ENCODE assay signal across 16 cellular contexts in the genomic region with DNA sequence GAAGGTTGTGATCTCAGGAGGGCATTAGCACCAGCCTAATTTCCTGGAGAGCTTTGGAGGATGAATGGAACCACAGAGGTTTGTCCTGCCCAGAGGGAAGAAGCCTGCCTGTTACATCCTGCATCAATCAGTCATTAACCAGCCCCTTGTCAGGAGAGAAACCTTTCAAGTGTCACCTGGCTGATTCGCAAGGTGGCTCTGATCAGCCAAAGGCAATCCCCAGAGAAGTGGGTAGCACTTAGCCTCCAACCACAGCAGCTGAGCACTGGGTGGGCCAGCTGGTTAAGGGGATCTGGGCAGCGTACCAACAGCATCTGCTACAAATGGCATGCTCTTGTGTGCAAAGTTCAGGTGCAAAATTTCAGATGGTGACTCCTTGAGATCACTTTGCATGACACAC. TPM values are rescaled to one million over a fixed set of nuclear protein-coding genes. Genes with fewer than 3 reads are reported as not detected.
DNase-seq lines count a peak whose midpoint lies in the region; ATAC-seq, FAIRE-seq and TF ChIP-seq lines count a peak whose summit lies in the region.
"Had no signal": no experiment of that assay in that cellular context is flagged by ENCODE, and none has a peak within 500 bp of the region (broad histone marks: within the 10 kb centered on the region; RNA-seq: fewer than 3 reads in every experiment).

No MANE protein-coding gene starts in this region.

- no peak for FAIRE-seq in RCC 7860 (lab: Jason Lieb, UNC)
- FAIRE-seq: kidney had no signal

- H3K79me2 ChIP-seq in mesendoderm (ENCODE audit: control insufficient read depth, insufficient read depth, low read length) = no peaks in the 10 kb centered on the region

- TF ChIP-seq CTCF in lower leg skin (IDR thresholded peaks at IDR 0.05) = no peak

- no peak overlapping the region for H2AK5ac ChIP-seq in mesendoderm (ENCODE audit: low read length)

- TF ChIP-seq POLR2A in lower leg skin (IDR thresholded peaks at IDR 0.05) = no peak

- H3K23ac ChIP-seq in mesendoderm (ENCODE audit: low read length) = no peak overlapping the region

- H2BK5ac ChIP-seq in mesendoderm (ENCODE audit: low read length) = no peak overlapping the region

- peak; percentile 79 for DNase-seq in DMS153 (lab: John Stamatoyannopoulos, UW)
- no peak for DNase-seq in DMS153 treated with DMSO at 0.1 percent for 48 hours (lab: John Stamatoyannopoulos, UW; ENCODE audit: unreplicated experiment)
- peak; percentile 98 for DNase-seq in NCI-H187 treated with DMSO at 0.1 percent for 48 hours (lab: John Stamatoyannopoulos, UW)
- peak; percentile 90 for DNase-seq in NCI-H524 treated with DMSO at 0.1 percent for 48 hours (lab: John Stamatoyannopoulos, UW)
- DNase-seq in mesendoderm = peak; percentile 14
- no peak for DNase-seq in left lobe of liver (ENCODE audit: low spot score)
- no peak for DNase-seq in RCC 7860 (ENCODE audit: low spot score)
- no peak for DNase-seq in lower leg skin (ENCODE audit: low spot score in 2 of 2)
- DNase-seq: activated B cell treated with CpG ODN at 0.5 μM for 24 hours, GOT3, kidney, MM.1S, NCI-H526 had no signal

- H3K18ac ChIP-seq in mesendoderm (ENCODE audit: low read length) = no peak overlapping the region

- no peak overlapping the region for H3K56ac ChIP-seq in mesendoderm (ENCODE audit: low read length)

- intact Hi-C loops in lower leg skin (cut with DNase I; ENCODE audit: low total_unique reads) = no loop called here

- H3K4ac ChIP-seq in mesendoderm (ENCODE audit: low read depth, low read length) = no peak overlapping the region

- no peak overlapping the region for H2BK15ac ChIP-seq in mesendoderm (replicated peaks; ENCODE audit: low read depth)

- H4K8ac ChIP-seq in mesendoderm (ENCODE audit: low read depth, low read length) = no peak overlapping the region

- no peaks in the 10 kb centered on the region for H3K36me3 ChIP-seq in mesendoderm (ENCODE audit: control insufficient read depth, insufficient read depth, low read length)

- no peaks in the 10 kb centered on the region for H3K27me3 ChIP-seq in mesendoderm (ENCODE audit: insufficient read depth, low read length, poor library complexity)

- H3K4me3 ChIP-seq in mesendoderm (ENCODE audit: low read length) (no peak overlapping the region), lower leg skin (ENCODE audit: low read depth, poor library complexity, severe bottlenecking) (no peak overlapping the region)
- H3K4me3 ChIP-seq: smooth muscle cell had no signal

- no peak overlapping the region for H2BK120ac ChIP-seq in mesendoderm (ENCODE audit: low read depth, low read length)

- H4K5ac ChIP-seq in mesendoderm (ENCODE audit: low read length) = no peak overlapping the region

- no peak overlapping the region for H3K4me2 ChIP-seq in mesendoderm (ENCODE audit: low read length)
- H3K4me2 ChIP-seq: smooth muscle cell had no signal

- no peak overlapping the region for H3K27ac ChIP-seq in mesendoderm (ENCODE audit: low read depth, low read length)
- H3K27ac ChIP-seq: 22Rv1, C4-2B had no signal

- H3K4me1 ChIP-seq in mesendoderm (ENCODE audit: control insufficient read depth, low read depth, low read length) = peaks cover 2% of the 10 kb centered on the region

- H3K9ac ChIP-seq in mesendoderm (ENCODE audit: low read length) = no peak overlapping the region

- no peaks in the 10 kb centered on the region for H3K79me1 ChIP-seq in mesendoderm (ENCODE audit: low read length)

- no peak for ATAC-seq in left lobe of liver

- no CpG with 5 or more reads among the region's 2 CpGs for WGBS in mesendoderm (ENCODE audit: extremely low coverage, insufficient coverage, low lambda C conversion rate)
- 70 to 81% methylated on average over 2 of the region's 2 CpGs for WGBS in lower leg skin, 2 donors

RNA-seq across cellular contexts. Expression of gene ANKEF1, which starts 26.9 kb away (rescaled TPM):
- 6.2 TPM for polyA plus RNA-seq in mesendoderm (2013, experiment 1 of 2)
- polyA plus RNA-seq in mesendoderm (2013, experiment 2 of 2) = 6.5 TPM
- total RNA-seq in left lobe of liver (5.0 TPM), lower leg skin (1 to 10 TPM; 3.9 to 4.6 (median 4.6) TPM)

Comparison
In these comparisons a context has a peak if more than half of its experiments do, and no peak if none do; other contexts are left out.
1. DNase-seq: peak in DMS153 (single experiment), NCI-H187 treated with DMSO at 0.1 percent for 48 hours (single experiment), NCI-H524 treated with DMSO at 0.1 percent for 48 hours (single experiment) and mesendoderm (single experiment); none in DMS153 treated with DMSO at 0.1 percent for 48 hours (single experiment), left lobe of liver (single experiment), RCC 7860 (single experiment) and lower leg skin (0 of 2).